ENCODE assay signal across 21 cellular contexts in genomic region chr10:5650664-5651063, GRCh38.
"Had no signal": no experiment of that assay in that cellular context is flagged by ENCODE, and none has a peak within 500 bp of the region (broad histone marks: within the 10 kb centered on the region; RNA-seq: fewer than 3 reads in every experiment).

No MANE protein-coding gene starts in this region.

- H3K27ac ChIP-seq: cardiac muscle cell, foreskin keratinocyte, lower lobe of right lung, pancreas, upper lobe of right lung had no signal

- DNase-seq: cerebellar nuclear complex; dermis blood vessel endothelial cell; foreskin keratinocyte; heart right ventricle; hypothalamus; kidney glomerular epithelial cell; lower lobe of right lung; naive B cell; occipital lobe; pancreas; right cardiac atrium; stimulated activated CD4-positive, alpha-beta T cell treated with anti-CD3 and anti-CD28 coated beads, Interleukin-2, amount 100 ng/mL, for 24 hours; stimulated activated CD4-positive, alpha-beta T cell treated with anti-CD3 and anti-CD28 coated beads, Interleukin-4, amount 100 ng/mL, for 4 hours; stimulated activated naive B cell treated with anti-CD40 and anti-IgM and Interleukin-4, amounts not matched to agents 10 μg/mL and 1 μg/mL and 100 μg/mL, for 72 hours; stimulated activated naive CD8-positive, alpha-beta T cell treated with anti-CD3 and anti-CD28 coated beads, Interleukin-15, amount 100 ng/mL, for 72 hours; upper lobe of right lung had no signal

- H3K4me3 Mint-ChIP-seq: memory B cell; naive B cell; nephron; stimulated activated naive B cell treated with anti-CD40 and anti-IgM and Interleukin-4, amounts not matched to agents 10 μg/mL and 1 μg/mL and 100 μg/mL, for 72 hours; stimulated activated naive CD8-positive, alpha-beta T cell treated with anti-CD3 and anti-CD28 coated beads, Interleukin-15, amount 100 ng/mL, for 72 hours had no signal

- H3K9me3 ChIP-seq: heart right ventricle, lower lobe of right lung, pancreas, tibial nerve, upper lobe of right lung had no signal

- H3K4me1 ChIP-seq: foreskin keratinocyte, lower lobe of right lung had no signal

- H3K36me3 ChIP-seq: pancreas had no signal

- H3K27ac Mint-ChIP-seq: memory B cell; nephron; stimulated activated naive CD8-positive, alpha-beta T cell treated with anti-CD3 and anti-CD28 coated beads, Interleukin-15, amount 100 ng/mL, for 72 hours had no signal

- H3K27me3 Mint-ChIP-seq: naive B cell; progenitor cell of endocrine pancreas; stimulated activated naive B cell treated with anti-CD40 and anti-IgM and Interleukin-4, amounts not matched to agents 10 μg/mL and 1 μg/mL and 100 μg/mL, for 72 hours; stimulated activated naive CD8-positive, alpha-beta T cell treated with anti-CD3 and anti-CD28 coated beads, Interleukin-15, amount 100 ng/mL, for 72 hours had no signal

- H3K27me3 ChIP-seq: cardiac muscle cell, foreskin keratinocyte, heart right ventricle, pancreas, tibial nerve, upper lobe of right lung had no signal

- H3K4me3 ChIP-seq: cardiac muscle cell, heart right ventricle, lower lobe of right lung, pancreas, tibial nerve, upper lobe of right lung had no signal

- H3K9me3 Mint-ChIP-seq: memory B cell; naive B cell; nephron; stimulated activated naive CD8-positive, alpha-beta T cell treated with anti-CD3 and anti-CD28 coated beads, Interleukin-15, amount 100 ng/mL, for 72 hours had no signal
